In the genomic region with DNA sequence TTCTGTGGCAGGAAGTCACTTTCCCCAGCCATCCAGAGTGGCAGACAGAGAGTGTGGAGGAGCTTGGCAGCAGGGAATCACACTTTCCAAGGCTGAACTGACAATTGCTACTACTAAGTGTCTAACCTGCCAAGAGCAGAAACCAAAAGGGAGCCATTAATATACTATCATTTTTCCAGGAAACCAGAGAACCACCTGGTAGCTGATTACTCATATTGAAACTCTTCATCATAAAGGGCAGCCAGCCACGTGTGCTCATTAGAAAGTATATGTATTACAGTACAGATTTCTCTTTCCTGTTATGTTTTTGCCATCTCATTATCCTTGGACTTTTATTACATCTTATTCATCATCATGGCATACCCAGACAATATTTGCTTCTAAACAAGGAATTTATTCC, we compare ENCODE assay signal across 13 cellular contexts.
A peak's percentile ranks its signal among the peaks of the same experiment; 100 is the strongest.
DNase-seq lines count a peak whose midpoint lies in the region; ATAC-seq and TF ChIP-seq lines count a peak whose summit lies in the region.
"Had no signal": no experiment of that assay in that cellular context is flagged by ENCODE, and none has a peak within 500 bp of the region (broad histone marks: within the 10 kb centered on the region; RNA-seq: fewer than 3 reads in every experiment).

No MANE protein-coding gene starts in this region.

- peak; percentile 79 for ATAC-seq in GM18498 (IDR thresholded peaks at IDR 0.05; ENCODE audit: unreplicated experiment)
- peak; percentile 81 for ATAC-seq in GM19395 (IDR thresholded peaks at IDR 0.05; ENCODE audit: unreplicated experiment)
- ATAC-seq in HG02798 (IDR thresholded peaks at IDR 0.05; ENCODE audit: poor library complexity, unreplicated experiment): peak; percentile 68
- ATAC-seq in HG03457 (IDR thresholded peaks at IDR 0.05; ENCODE audit: unreplicated experiment): peak; percentile 73
- ATAC-seq: K562 had no signal

- H3K27ac ChIP-seq in RWPE1: no peak overlapping the region

- DNase-seq in C1 segment of cervical spinal cord (lab: John Stamatoyannopoulos, UW) (no peak), RWPE1 (ENCODE audit: low spot score) (no peak), NCI-H187 (lab: John Stamatoyannopoulos, UW) (no peak)
- DNase-seq in activated effector memory CD4-positive, alpha-beta T cell treated with Interleukin-2 at 50 U/mL for 16 hours: no peak
- DNase-seq: activated CD4-positive, alpha-beta T cell treated with anti-CD3 and anti-CD28 coated beads for 1 hour; hypothalamus; NCI-H2081 treated with DMSO at 0.1 percent for 48 hours; stimulated activated CD4-positive, alpha-beta T cell treated with anti-CD3 and anti-CD28 coated beads, Interleukin-12 subunit alpha, Interleukin-12 subunit beta, amount 100 ng/mL, for 4 hours had no signal

- POLR2A ChIA-PET in RWPE1 (lab: Yijun Ruan, JAX; ENCODE audit: low non-redundant PET): no interaction called here

- no peak for TF ChIP-seq CTCF in RWPE1 (conservative IDR thresholded peaks at IDR 0.05; ENCODE audit: low read depth)

- CTCF ChIA-PET in RWPE1 (lab: Yijun Ruan, JAX): no interaction called here
